Comparison of ENCODE assay signal across 13 cellular contexts in genomic region chr7:151808296-151809155, GRCh38.
DNase-seq lines count a peak whose midpoint lies in the region; ATAC-seq, FAIRE-seq and TF ChIP-seq lines count a peak whose summit lies in the region.
"Had no signal": no experiment of that assay in that cellular context is flagged by ENCODE, and none has a peak within 500 bp of the region (broad histone marks: within the 10 kb centered on the region; RNA-seq: fewer than 3 reads in every experiment).

No MANE protein-coding gene starts in this region.

- 5% methylated on average over 25 of the region's 25 CpGs for WGBS in K562 (ENCODE audit: insufficient coverage, low coverage, missing lambda C conversion rate)

- no peak overlapping the region for H3K4me2 ChIP-seq in K562 (ENCODE audit: insufficient read depth, low read length)

- no peak overlapping the region for H3K4me3 Mint-ChIP-seq in Caco-2 (ENCODE audit: unreplicated experiment)
- H3K4me3 Mint-ChIP-seq: activated naive CD8-positive, alpha-beta T cell; memory B cell had no signal

- no peak overlapping the region for H2AFZ ChIP-seq in K562 (ENCODE audit: low read depth, low read length)

- TF ChIP-seq POLR2A in K562 (conservative IDR thresholded peaks at IDR 0.05) = no peak

- no peak overlapping the region for H3K9ac ChIP-seq in K562 (ENCODE audit: insufficient read depth in 1 of 2, low read depth in 2 of 2, low read length in 2 of 2)

- intact Hi-C loops in Caco-2 (cut with micrococcal nuclease; ENCODE audit: unreplicated experiment) = no loop called here
- intact Hi-C loops in K562 (cut with micrococcal nuclease) = no loop called here
- intact Hi-C loops in mucosa of descending colon (cut with DNase I, micrococcal nuclease) = no loop called here

- POLR2A ChIA-PET in Caco-2 (lab: Charles Lee) (interaction anchor here (0.6 kb wide), 1 partner anchor 292 kb away, joined by 3 read pairs; no protein-coding TSS in a partner anchor), K562 (lab: Yijun Ruan, JAX) (interaction anchor here (1.8 kb wide), 1 partner anchor 18 kb away, joined by 4 read pairs; no protein-coding TSS in a partner anchor)

- CTCF ChIA-PET in Caco-2 (lab: Charles Lee) = no interaction called here
- CTCF ChIA-PET in K562 (lab: Yijun Ruan, JAX; ENCODE audit: low intra/inter-chr PET ratio) = no interaction called here

- H3K4me3 ChIP-seq in Caco-2 (ENCODE audit: low read depth, low read length) (no peak overlapping the region), K562 (no peak overlapping the region), mucosa of descending colon (no peak overlapping the region)

- FAIRE-seq in K562 (lab: Jason Lieb, UNC) = no peak

- H3K27me3 ChIP-seq in Caco-2 (replicated peaks; ENCODE audit: control insufficient read depth, insufficient read depth, low read length) (no peaks in the 10 kb centered on the region), K562 (ENCODE audit: control insufficient read depth in 2 of 2, insufficient read depth in 2 of 2, low read length in 2 of 2) (peaks cover 72 to 89% of the 10 kb centered on the region in 2 experiments)

- H3K9me1 ChIP-seq in K562 (ENCODE audit: control insufficient read depth, insufficient read depth, low read length) = no peaks in the 10 kb centered on the region

- ATAC-seq in K562 (no peak), mucosa of descending colon (peak; percentile 42), HG03097 (IDR thresholded peaks at IDR 0.05; ENCODE audit: low FRiP score, unreplicated experiment) (no peak), HG02973 (IDR thresholded peaks at IDR 0.05; ENCODE audit: unreplicated experiment) (no peak), HG03025 (IDR thresholded peaks at IDR 0.05; ENCODE audit: low FRiP score, unreplicated experiment) (no peak)

- no peak for TF ChIP-seq EP300 in K562 (IDR thresholded peaks at IDR 0.05; ENCODE audit: low read length)

- no peaks in the 10 kb centered on the region for H3K79me2 ChIP-seq in K562 (ENCODE audit: control insufficient read depth, insufficient read depth, low read length)

- H3K27ac ChIP-seq in K562 (ENCODE audit: extremely low read depth, low read depth, low read length) = no peak overlapping the region

- peak overlapping the region; percentile 7 for H3K27ac Mint-ChIP-seq in Caco-2 (ENCODE audit: unreplicated experiment)
- H3K27ac Mint-ChIP-seq: activated naive CD8-positive, alpha-beta T cell; memory B cell had no signal

- 0 out of 2 replicates have a peak, but pooled peaks cover 15% of the 10 kb centered on the region for H4K20me1 ChIP-seq in K562 (replicated peaks; ENCODE audit: control insufficient read depth, insufficient read depth, low read length)

- H3K4me1 ChIP-seq in Caco-2 (peaks cover 32% of the 10 kb centered on the region), K562 (replicated peaks in 1 of 2; ENCODE audit: control insufficient read depth in 2 of 2, insufficient read depth in 2 of 2, low read length in 2 of 2) (peaks cover 0 to 3% of the 10 kb centered on the region in 2 experiments; a peak in 1 of 5 replicates), mucosa of descending colon (ENCODE audit: low read depth) (no peaks in the 10 kb centered on the region)

- H3K9me3 Mint-ChIP-seq in Caco-2 (ENCODE audit: unreplicated experiment) = no peaks in the 10 kb centered on the region
- H3K9me3 Mint-ChIP-seq: memory B cell had no signal

- H3K4me1 Mint-ChIP-seq in Caco-2 (ENCODE audit: low read depth, unreplicated experiment) = peaks cover 17% of the 10 kb centered on the region

- H3K36me3 ChIP-seq in Caco-2 (ENCODE audit: control insufficient read depth, insufficient read depth, low read length) (no peaks in the 10 kb centered on the region), K562 (ENCODE audit: control insufficient read depth, insufficient read depth, low read length) (no peaks in the 10 kb centered on the region), mucosa of descending colon (ENCODE audit: low read depth) (no peaks in the 10 kb centered on the region)

- no peaks in the 10 kb centered on the region for H3K27me3 Mint-ChIP-seq in Caco-2 (ENCODE audit: insufficient read depth, unreplicated experiment)
- H3K27me3 Mint-ChIP-seq: activated naive CD8-positive, alpha-beta T cell; memory B cell had no signal

- BruUV-seq in Caco-2 (replicated peaks; lab: Mats Ljungman, UMichigan) (no TSS peak), K562 (replicated peaks; lab: Mats Ljungman, UMichigan) (no TSS peak)

- H3K9me3 ChIP-seq in Caco-2 (no peaks in the 10 kb centered on the region), K562 (replicated peaks; ENCODE audit: control insufficient read depth, insufficient read depth, low read depth, low read length) (no peaks in the 10 kb centered on the region), mucosa of descending colon (no peaks in the 10 kb centered on the region)

- peaks cover 5% of the 10 kb centered on the region for H3K36me3 Mint-ChIP-seq in Caco-2 (ENCODE audit: insufficient read depth, unreplicated experiment)

- TF ChIP-seq CTCF in Caco-2 (IDR thresholded peaks at IDR 0.05; ENCODE audit: insufficient read depth in 1 of 2, low read depth in 1 of 2, low read length in 1 of 2, severe bottlenecking in 1 of 2, unreplicated experiment in 1 of 2) (no peak), K562 (IDR thresholded peaks at IDR 0.05 in 2 of 3, conservative IDR thresholded peaks at IDR 0.05 in 1 of 3; ENCODE audit: insufficient read depth in 2 of 3, low read depth in 1 of 3, low read length in 3 of 3) (no peak), mucosa of descending colon (IDR thresholded peaks at IDR 0.05) (no peak)

- no peak for TF ChIP-seq RAD21 in K562 (CRISPR knock-in tag; conservative IDR thresholded peaks at IDR 0.05 in 1 of 2, IDR thresholded peaks at IDR 0.05 in 1 of 2)

- DNase-seq in Caco-2 = peak; percentile 35 to 76
- DNase-seq in LHCN-M2 (ENCODE audit: low read depth) = peak; percentile 98
- DNase-seq in K562 (ENCODE audit: extremely low read depth in 1 of 4, low spot score in 3 of 4) = no peak
- DNase-seq in mucosa of descending colon = peak in 1 of 3 donors; percentile 23
- DNase-seq in activated naive CD4-positive, alpha-beta T cell treated with anti-CD3 and anti-CD28 coated beads, Interleukin-2, amount 50 U/mL, for 16 hours = no peak
- DNase-seq: activated CD4-positive, CD25-positive, alpha-beta regulatory T cell treated with anti-CD3 and anti-CD28 coated beads, Interleukin-2, amount 50 U/mL, for 72 hours; COR-L47; KG1 had no signal

- in situ Hi-C loops in K562 (cut with MboI) = no loop called here

TF ChIP-seq in K562, 482 proteins besides CTCF, POLR2A, EP300 and RAD21:
- peak; percentile 86 for TF ChIP-seq ZNF263 (CRISPR knock-in tag; IDR thresholded peaks at IDR 0.05; ENCODE audit: borderline replicate concordance)
- TF ChIP-seq NKRF (IDR thresholded peaks at IDR 0.05; ENCODE audit: borderline replicate concordance) = no peak
- peak; percentile 80; the same call in 1 of the 2 replicates for TF ChIP-seq NFIC (IDR thresholded peaks at IDR 0.05)

Comparison
In these comparisons a context has a peak if more than half of its experiments do, and no peak if none do; other contexts are left out.
1. DNase-seq: peak in Caco-2 (2 of 2) and LHCN-M2 (single experiment); none in K562 (0 of 4) and activated naive CD4-positive, alpha-beta T cell treated with anti-CD3 and anti-CD28 coated beads, Interleukin-2, amount 50 U/mL, for 16 hours (single experiment).